In the genomic region with DNA sequence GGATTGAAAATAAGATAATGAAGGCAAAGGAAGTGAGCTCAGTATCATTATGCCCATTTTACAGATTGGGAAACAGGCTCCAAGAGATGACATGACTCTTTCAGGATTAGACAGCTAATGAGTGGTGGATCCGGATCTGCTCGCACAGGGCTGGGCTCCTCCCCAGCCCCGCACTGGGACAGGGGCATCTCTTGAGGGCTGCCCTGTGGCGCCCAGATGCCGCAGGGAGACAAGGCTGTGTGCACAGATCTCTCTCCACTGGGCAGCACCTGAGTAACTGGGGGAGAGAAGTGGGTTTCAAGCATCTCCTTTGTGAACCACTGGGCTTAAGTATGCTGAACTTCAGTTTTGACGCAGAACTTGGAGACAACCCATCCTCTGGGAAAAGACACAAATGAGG, we compare ENCODE assay signal across 20 cellular contexts. TPM values are rescaled to one million over a fixed set of nuclear protein-coding genes. Genes with fewer than 3 reads are reported as not detected.
"Had no signal": no experiment of that assay in that cellular context is flagged by ENCODE, and none has a peak within 500 bp of the region (broad histone marks: within the 10 kb centered on the region; RNA-seq: fewer than 3 reads in every experiment).

No MANE protein-coding gene starts in this region.

- DNase-seq: activated CD4-positive, alpha-beta T cell treated with anti-CD3 and anti-CD28 coated beads for 4 hours; activated CD8-positive, alpha-beta memory T cell treated with anti-CD3 and anti-CD28 coated beads, Interleukin-2, amount 50 U/mL, for 48 hours; activated CD8-positive, alpha-beta T cell treated with anti-CD3 and anti-CD28 coated beads for 36 hours; activated naive CD4-positive, alpha-beta T cell; activated naive CD8-positive, alpha-beta T cell treated with anti-CD3 and anti-CD28 coated beads, Interleukin-2, amount 50 U/mL, for 24 hours; central memory CD4-positive, alpha-beta T cell; effector memory CD8-positive, alpha-beta T cell; naive thymus-derived CD4-positive, alpha-beta T cell; occipital lobe; stimulated activated CD4-positive, alpha-beta T cell treated with anti-CD3 and anti-CD28 coated beads, Interleukin-4, amount 100 ng/mL, for 1 hour; stimulated activated CD8-positive, alpha-beta memory T cell treated with anti-CD3 and anti-CD28 coated beads, Interleukin-4, amount 100 ng/mL, for 48 hours; stimulated activated naive CD8-positive, alpha-beta T cell treated with anti-CD3 and anti-CD28 coated beads, Interleukin-15, Interleukin-2, amounts not matched to agents 100 U/mL and 50 U/mL, for 24 hours; T-helper 9 cell had no signal

- H3K27me3 ChIP-seq: hepatocyte, testis had no signal

- H3K27ac ChIP-seq: epithelial cell of prostate, testis, VCaP had no signal

- H3K27ac Mint-ChIP-seq: activated CD8-positive, alpha-beta T cell treated with anti-CD3 and anti-CD28 coated beads for 36 hours; activated naive CD8-positive, alpha-beta T cell treated with anti-CD3 and anti-CD28 coated beads, Interleukin-2, amount 50 U/mL, for 24 hours; dendritic cell treated with granulocyte-macrophage colony-stimulating factor and Interleukin-4, amounts not matched to agents 40 ng/mL and 50 ng/mL, for 4 days; effector memory CD8-positive, alpha-beta T cell; naive thymus-derived CD4-positive, alpha-beta T cell had no signal

- H3K4me1 Mint-ChIP-seq: activated naive CD8-positive, alpha-beta T cell treated with anti-CD3 and anti-CD28 coated beads, Interleukin-2, amount 50 U/mL, for 24 hours had no signal

- H3K4me3 ChIP-seq: hepatocyte, lung, testis had no signal

- H3K4me1 ChIP-seq: testis had no signal

- H3K4me3 Mint-ChIP-seq: activated CD8-positive, alpha-beta T cell treated with anti-CD3 and anti-CD28 coated beads for 36 hours; activated naive CD8-positive, alpha-beta T cell treated with anti-CD3 and anti-CD28 coated beads, Interleukin-2, amount 50 U/mL, for 24 hours; dendritic cell treated with granulocyte-macrophage colony-stimulating factor and Interleukin-4, amounts not matched to agents 40 ng/mL and 50 ng/mL, for 4 days; effector memory CD8-positive, alpha-beta T cell; naive thymus-derived CD4-positive, alpha-beta T cell had no signal

- ATAC-seq: activated CD8-positive, alpha-beta T cell treated with anti-CD3 and anti-CD28 coated beads for 36 hours; activated naive CD8-positive, alpha-beta T cell treated with anti-CD3 and anti-CD28 coated beads, Interleukin-2, amount 50 U/mL, for 24 hours; effector memory CD8-positive, alpha-beta T cell; naive thymus-derived CD4-positive, alpha-beta T cell; stimulated activated naive CD8-positive, alpha-beta T cell treated with anti-CD3 and anti-CD28 coated beads, Interleukin-15, Interleukin-2, amounts not matched to agents 100 U/mL and 50 U/mL, for 24 hours had no signal

- H2AFZ ChIP-seq: hepatocyte had no signal

- H3K9me3 ChIP-seq: testis had no signal

RNA-seq across cellular contexts. Expression of gene ADAMTS2, which starts 43.9 kb away (rescaled TPM):
- total RNA-seq: activated CD8-positive, alpha-beta T cell treated with anti-CD3 and anti-CD28 coated beads for 36 hours; naive thymus-derived CD4-positive, alpha-beta T cell; pulmonary artery endothelial cell had no signal
- polyA plus RNA-seq: naive thymus-derived CD4-positive, alpha-beta T cell had no signal
